In genomic region chr17:62147284-62147683, GRCh38 we compare ENCODE assay signal across 40 cellular contexts.
"Had no signal": no experiment of that assay in that cellular context is flagged by ENCODE, and none has a peak within 500 bp of the region (broad histone marks: within the 10 kb centered on the region; RNA-seq: fewer than 3 reads in every experiment).

No MANE protein-coding gene starts in this region.

- H3K4me3 Mint-ChIP-seq: activated naive CD4-positive, alpha-beta T cell treated with anti-CD3 and anti-CD28 coated beads for 36 hours; activated naive CD4-positive, alpha-beta T cell treated with anti-CD3 and anti-CD28 coated beads, Interleukin-2, amount 10 ng/mL, durations not matched to agents 7 days and 5 days; activated naive CD4-positive, alpha-beta T cell treated with anti-CD3 and anti-CD28 coated beads, Interleukin-2, amount 50 U/mL, for 24 hours; activated naive CD8-positive, alpha-beta T cell; activated naive CD8-positive, alpha-beta T cell treated with anti-CD3 and anti-CD28 coated beads for 36 hours; activated naive CD8-positive, alpha-beta T cell treated with anti-CD3 and anti-CD28 coated beads, Interleukin-2, amount 10 ng/mL, durations not matched to agents 7 days and 5 days; activated naive CD8-positive, alpha-beta T cell treated with anti-CD3 and anti-CD28 coated beads, Interleukin-2, amount 50 U/mL, for 24 hours; activated T-cell treated with anti-CD3 and anti-CD28 coated beads, Interleukin-2, amount 50 U/mL, for 24 hours; activated T-cell treated with anti-CD3 and anti-CD28 coated beads, Interleukin-2, amount 50 U/mL, for 4 hours; activated T-cell treated with anti-CD3 and anti-CD28 coated beads, Interleukin-2, amount 50 U/mL, for 72 hours; activated T-helper 1 cell treated with anti-CD3 and anti-CD28 coated beads, Interleukin-12 subunit alpha, Interleukin-12 subunit beta, Interleukin-2, Interleukin-4 antibody, amounts not matched to agents 30 ng/mL and 10 ng/mL and 1 ng/mL, durations not matched to agents 14 hours and 24 hours and 36 hours; activated T-helper 17 cell treated with anti-CD3 and anti-CD28 coated beads, Interleukin-2, amount 50 U/mL, for 72 hours; brain; central memory CD8-positive, alpha-beta T cell had no signal

- H3K36me3 ChIP-seq: adrenal gland, ascending aorta, brain microvascular endothelial cell, breast epithelium, cardiac muscle cell had no signal

- H3K36me3 Mint-ChIP-seq: activated naive CD4-positive, alpha-beta T cell treated with anti-CD3 and anti-CD28 coated beads, Interleukin-2, amount 10 ng/mL, durations not matched to agents 7 days and 5 days; activated naive CD4-positive, alpha-beta T cell treated with anti-CD3 and anti-CD28 coated beads, Interleukin-2, amount 50 U/mL, for 24 hours; activated naive CD4-positive, alpha-beta T cell treated with anti-CD3 and anti-CD28 coated beads, Interleukin-2, amount 50 U/mL, for 72 hours; activated naive CD8-positive, alpha-beta T cell; activated naive CD8-positive, alpha-beta T cell treated with anti-CD3 and anti-CD28 coated beads for 36 hours; activated naive CD8-positive, alpha-beta T cell treated with anti-CD3 and anti-CD28 coated beads, Interleukin-2, amount 10 ng/mL, durations not matched to agents 7 days and 5 days; brain had no signal

- H3K27ac ChIP-seq: adrenal gland, ascending aorta, body of pancreas, brain microvascular endothelial cell, breast epithelium, cardiac muscle cell had no signal

- DNase-seq: activated effector memory CD4-positive, alpha-beta T cell treated with anti-CD3 and anti-CD28 coated beads, Interleukin-2, amount 50 U/mL, for 16 hours; activated effector memory CD4-positive, alpha-beta T cell treated with Interleukin-2 at 50 U/mL for 16 hours; activated gamma-delta T cell; activated gamma-delta T cell treated with Interleukin-2 at 50 U/mL for 16 hours; activated naive CD4-positive, alpha-beta T cell; activated naive CD4-positive, alpha-beta T cell treated with anti-CD3 and anti-CD28 coated beads for 36 hours; activated naive CD4-positive, alpha-beta T cell treated with anti-CD3 and anti-CD28 coated beads, Interleukin-2, amount 10 ng/mL, durations not matched to agents 7 days and 5 days; activated naive CD4-positive, alpha-beta T cell treated with anti-CD3 and anti-CD28 coated beads, Interleukin-2, amount 50 U/mL, for 16 hours; activated naive CD4-positive, alpha-beta T cell treated with Interleukin-2 at 50 U/mL for 16 hours; activated naive CD8-positive, alpha-beta T cell treated with anti-CD3 and anti-CD28 coated beads for 36 hours; activated naive CD8-positive, alpha-beta T cell treated with anti-CD3 and anti-CD28 coated beads, Interleukin-2, amount 10 ng/mL, durations not matched to agents 7 days and 5 days; activated naive CD8-positive, alpha-beta T cell treated with anti-CD3 and anti-CD28 coated beads, Interleukin-2, amount 50 U/mL, for 24 hours; activated T-cell treated with anti-CD3 and anti-CD28 coated beads, Interleukin-2, amount 50 U/mL, for 1 hour; activated T-cell treated with anti-CD3 and anti-CD28 coated beads, Interleukin-2, amount 50 U/mL, for 24 hours; activated T-cell treated with anti-CD3 and anti-CD28 coated beads, Interleukin-2, amount 50 U/mL, for 4 hours; activated T-cell treated with anti-CD3 and anti-CD28 coated beads, Interleukin-2, amount 50 U/mL, for 48 hours; activated T-cell treated with anti-CD3 and anti-CD28 coated beads, Interleukin-2, amount 50 U/mL, for 72 hours; adrenal gland; amniotic stem cell; amygdala; anterior cingulate cortex; aorta; body of pancreas; brain microvascular endothelial cell; caudate nucleus; central memory CD4-positive, alpha-beta T cell; cerebellar nuclear complex had no signal

- H3K4me3 ChIP-seq: adrenal gland, ascending aorta, body of pancreas, breast epithelium, cardiac muscle cell had no signal

- H3K9me3 Mint-ChIP-seq: activated naive CD4-positive, alpha-beta T cell treated with anti-CD3 and anti-CD28 coated beads for 36 hours; activated naive CD4-positive, alpha-beta T cell treated with anti-CD3 and anti-CD28 coated beads, Interleukin-2, amount 10 ng/mL, durations not matched to agents 7 days and 5 days; activated naive CD4-positive, alpha-beta T cell treated with anti-CD3 and anti-CD28 coated beads, Interleukin-2, amount 50 U/mL, for 24 hours; activated naive CD4-positive, alpha-beta T cell treated with anti-CD3 and anti-CD28 coated beads, Interleukin-2, amount 50 U/mL, for 72 hours; activated naive CD8-positive, alpha-beta T cell treated with anti-CD3 and anti-CD28 coated beads for 36 hours; activated naive CD8-positive, alpha-beta T cell treated with anti-CD3 and anti-CD28 coated beads, Interleukin-2, amount 10 ng/mL, durations not matched to agents 7 days and 5 days; activated naive CD8-positive, alpha-beta T cell treated with anti-CD3 and anti-CD28 coated beads, Interleukin-2, amount 50 U/mL, for 24 hours; activated T-cell treated with anti-CD3 and anti-CD28 coated beads, Interleukin-2, amount 50 U/mL, for 24 hours; activated T-cell treated with anti-CD3 and anti-CD28 coated beads, Interleukin-2, amount 50 U/mL, for 4 hours; activated T-cell treated with anti-CD3 and anti-CD28 coated beads, Interleukin-2, amount 50 U/mL, for 72 hours; activated T-helper 1 cell treated with anti-CD3 and anti-CD28 coated beads, Interleukin-12 subunit alpha, Interleukin-12 subunit beta, Interleukin-2, Interleukin-4 antibody, amounts not matched to agents 30 ng/mL and 10 ng/mL and 1 ng/mL, durations not matched to agents 14 hours and 24 hours and 36 hours; activated T-helper 17 cell treated with anti-CD3 and anti-CD28 coated beads, Interleukin-2, amount 50 U/mL, for 72 hours; activated T-helper 2 cell treated with anti-CD3 and anti-CD28 coated beads, Interferon-gamma antibody, Interleukin-2, Interleukin-4, amounts not matched to agents 10 μg/mL and 5 μg/mL and 100 μg/mL, durations not matched to agents 14 hours and 24 hours and 36 hours; central memory CD8-positive, alpha-beta T cell had no signal

- ATAC-seq: activated naive CD4-positive, alpha-beta T cell treated with anti-CD3 and anti-CD28 coated beads, Interleukin-2, amount 50 U/mL, for 72 hours; activated naive CD8-positive, alpha-beta T cell treated with anti-CD3 and anti-CD28 coated beads, Interleukin-2, amount 50 U/mL, for 24 hours; activated T-cell treated with anti-CD3 and anti-CD28 coated beads, Interleukin-2, amount 50 U/mL, for 4 hours; activated T-cell treated with anti-CD3 and anti-CD28 coated beads, Interleukin-2, amount 50 U/mL, for 72 hours; activated T-helper 17 cell treated with anti-CD3 and anti-CD28 coated beads, Interleukin-2, amount 50 U/mL, for 72 hours; body of pancreas had no signal

- FAIRE-seq: astrocyte, bronchial epithelial cell had no signal

- H3K27me3 ChIP-seq: adrenal gland, ascending aorta, body of pancreas, brain microvascular endothelial cell, breast epithelium, cardiac muscle cell had no signal

- H3K9me3 ChIP-seq: adrenal gland, ascending aorta, body of pancreas, breast epithelium had no signal

- H3K4me1 ChIP-seq: adrenal gland, ascending aorta, body of pancreas, breast epithelium had no signal

- H3K4me1 Mint-ChIP-seq: activated naive CD4-positive, alpha-beta T cell treated with anti-CD3 and anti-CD28 coated beads, Interleukin-2, amount 10 ng/mL, durations not matched to agents 7 days and 5 days; activated naive CD4-positive, alpha-beta T cell treated with anti-CD3 and anti-CD28 coated beads, Interleukin-2, amount 50 U/mL, for 24 hours; activated naive CD8-positive, alpha-beta T cell treated with anti-CD3 and anti-CD28 coated beads for 36 hours; activated naive CD8-positive, alpha-beta T cell treated with anti-CD3 and anti-CD28 coated beads, Interleukin-2, amount 10 ng/mL, durations not matched to agents 7 days and 5 days; activated naive CD8-positive, alpha-beta T cell treated with anti-CD3 and anti-CD28 coated beads, Interleukin-2, amount 50 U/mL, for 24 hours; activated T-helper 17 cell treated with anti-CD3 and anti-CD28 coated beads, Interleukin-2, amount 50 U/mL, for 72 hours; central memory CD8-positive, alpha-beta T cell had no signal

- H3K27ac Mint-ChIP-seq: activated naive CD4-positive, alpha-beta T cell treated with anti-CD3 and anti-CD28 coated beads for 36 hours; activated naive CD4-positive, alpha-beta T cell treated with anti-CD3 and anti-CD28 coated beads, Interleukin-2, amount 10 ng/mL, durations not matched to agents 7 days and 5 days; activated naive CD4-positive, alpha-beta T cell treated with anti-CD3 and anti-CD28 coated beads, Interleukin-2, amount 50 U/mL, for 24 hours; activated naive CD4-positive, alpha-beta T cell treated with anti-CD3 and anti-CD28 coated beads, Interleukin-2, amount 50 U/mL, for 72 hours; activated naive CD8-positive, alpha-beta T cell; activated naive CD8-positive, alpha-beta T cell treated with anti-CD3 and anti-CD28 coated beads for 36 hours; activated naive CD8-positive, alpha-beta T cell treated with anti-CD3 and anti-CD28 coated beads, Interleukin-2, amount 10 ng/mL, durations not matched to agents 7 days and 5 days; activated naive CD8-positive, alpha-beta T cell treated with anti-CD3 and anti-CD28 coated beads, Interleukin-2, amount 50 U/mL, for 24 hours; activated T-cell treated with anti-CD3 and anti-CD28 coated beads, Interleukin-2, amount 50 U/mL, for 24 hours; activated T-cell treated with anti-CD3 and anti-CD28 coated beads, Interleukin-2, amount 50 U/mL, for 72 hours; activated T-helper 1 cell treated with anti-CD3 and anti-CD28 coated beads, Interleukin-12 subunit alpha, Interleukin-12 subunit beta, Interleukin-2, Interleukin-4 antibody, amounts not matched to agents 30 ng/mL and 10 ng/mL and 1 ng/mL, durations not matched to agents 14 hours and 24 hours and 36 hours; activated T-helper 17 cell treated with anti-CD3 and anti-CD28 coated beads, Interleukin-2, amount 50 U/mL, for 72 hours; activated T-helper 2 cell treated with anti-CD3 and anti-CD28 coated beads, Interferon-gamma antibody, Interleukin-2, Interleukin-4, amounts not matched to agents 10 μg/mL and 5 μg/mL and 100 μg/mL, durations not matched to agents 14 hours and 24 hours and 36 hours had no signal
